Comparison of ENCODE assay signal across 29 cellular contexts in genomic region chrX:110706446-110706845, GRCh38.
A peak's percentile ranks its signal among the peaks of the same experiment; 100 is the strongest.
DNase-seq lines count a peak whose midpoint lies in the region; ATAC-seq, FAIRE-seq and TF ChIP-seq lines count a peak whose summit lies in the region.
"Had no signal": no experiment of that assay in that cellular context is flagged by ENCODE, and none has a peak within 500 bp of the region (broad histone marks: within the 10 kb centered on the region; RNA-seq: fewer than 3 reads in every experiment).

No MANE protein-coding gene starts in this region.

- H3K4me1 ChIP-seq in HEK293 (ENCODE audit: control insufficient read depth, insufficient read depth, low read length) (no peaks in the 10 kb centered on the region), SJCRH30 (0 out of 2 replicates have a peak, but pooled peaks cover 8% of the 10 kb centered on the region), astrocyte (ENCODE audit: insufficient read depth, low read length) (no peaks in the 10 kb centered on the region), tibial artery (no peaks in the 10 kb centered on the region)
- H3K4me1 ChIP-seq: BE2C, BLaER1 had no signal

- H2AFZ ChIP-seq in astrocyte (ENCODE audit: low read depth, low read length) = no peak overlapping the region

- TF ChIP-seq CTCF in HEK293 (tag by site-specific recombination; IDR thresholded peaks at IDR 0.05) = no peak
- no peak for TF ChIP-seq CTCF in astrocyte (IDR thresholded peaks at IDR 0.05; ENCODE audit: insufficient read depth, low read depth, low read length)
- no peak for TF ChIP-seq CTCF in tibial artery (IDR thresholded peaks at IDR 0.05)

- no peak overlapping the region for H3K9ac ChIP-seq in astrocyte (ENCODE audit: low read length)
- H3K9ac ChIP-seq: BLaER1 had no signal

- CTCF ChIA-PET in HEK293 (lab: Yijun Ruan, JAX) = interaction anchor here (0.6 kb wide), 2 partner anchors 10 to 64 kb away, joined by 3 read pairs; no protein-coding TSS in a partner anchor

- DNase-seq in GM18507 (ENCODE audit: extremely low spot score, insufficient read length, low read depth) (no peak), SJCRH30 (peak; percentile 15 to 22), astrocyte (ENCODE audit: low read depth) (no peak), tibial artery (no peak), foreskin melanocyte (no peak), kidney glomerular epithelial cell (lab: John Stamatoyannopoulos, UW) (no peak)
- no peak for DNase-seq in effector memory CD8-positive, alpha-beta T cell
- DNase-seq: 8988T; ACHN; BE2C; C1 segment of cervical spinal cord; CD4-positive, alpha-beta memory T cell; CD4-positive, CD25-positive, alpha-beta regulatory T cell; CD8-positive, alpha-beta memory T cell; COR-L47; DMS 273 treated with DMSO at 0.1 percent for 48 hours; DMS153; DMS53; DMS79; DND-41; EL; GDM1 had no signal

- H3K4me2 ChIP-seq in astrocyte (ENCODE audit: low read length) = no peak overlapping the region
- H3K4me2 ChIP-seq: BLaER1 had no signal

- H3K27me3 Mint-ChIP-seq in astrocyte (ENCODE audit: low read depth, unreplicated experiment) = peaks cover 5% of the 10 kb centered on the region
- no peaks in the 10 kb centered on the region for H3K27me3 Mint-ChIP-seq in effector memory CD8-positive, alpha-beta T cell
- H3K27me3 Mint-ChIP-seq: CD4-positive, CD25-positive, alpha-beta regulatory T cell had no signal

- no peak overlapping the region for H3K27ac Mint-ChIP-seq in astrocyte (ENCODE audit: unreplicated experiment)
- no peak overlapping the region for H3K27ac Mint-ChIP-seq in effector memory CD8-positive, alpha-beta T cell
- H3K27ac Mint-ChIP-seq: CD14-positive monocyte; CD4-positive, alpha-beta memory T cell; CD4-positive, CD25-positive, alpha-beta regulatory T cell; CD8-positive, alpha-beta memory T cell had no signal

- H3K79me2 ChIP-seq in astrocyte (ENCODE audit: insufficient read depth, low read length) = no peaks in the 10 kb centered on the region

- POLR2A ChIA-PET in HEK293 (lab: Yijun Ruan, JAX) = no interaction called here

- no peak for ATAC-seq in effector memory CD8-positive, alpha-beta T cell (replicated peaks)
- ATAC-seq: GM12878 had no signal

- no peaks in the 10 kb centered on the region for H3K4me1 Mint-ChIP-seq in astrocyte (ENCODE audit: low read depth, unreplicated experiment)
- H3K4me1 Mint-ChIP-seq in effector memory CD8-positive, alpha-beta T cell (ENCODE audit: low read depth in 2 of 2) = no peaks in the 10 kb centered on the region
- H3K4me1 Mint-ChIP-seq: CD14-positive monocyte; CD4-positive, alpha-beta memory T cell; CD4-positive, CD25-positive, alpha-beta regulatory T cell; CD8-positive, alpha-beta memory T cell had no signal

- intact Hi-C loops in tibial artery (cut with DNase I; ENCODE audit: low total_unique reads) = no loop called here

- H3K36me3 ChIP-seq in HEK293 (ENCODE audit: control insufficient read depth in 2 of 2, insufficient read depth in 1 of 2, low read length in 2 of 2) = no peaks in the 10 kb centered on the region
- no peaks in the 10 kb centered on the region for H3K36me3 ChIP-seq in SJCRH30
- H3K36me3 ChIP-seq in astrocyte (ENCODE audit: insufficient read depth, low read length) = no peaks in the 10 kb centered on the region
- H3K36me3 ChIP-seq in tibial artery = no peaks in the 10 kb centered on the region
- H3K36me3 ChIP-seq: BE2C, BLaER1 had no signal

- H3K27ac ChIP-seq in HEK293 (ENCODE audit: extremely low read depth, low read depth, low read length) = no peak overlapping the region
- H3K27ac ChIP-seq in SJCRH30 = no peak overlapping the region
- H3K27ac ChIP-seq in astrocyte (ENCODE audit: low read depth, low read length) = no peak overlapping the region
- no peak overlapping the region for H3K27ac ChIP-seq in tibial artery
- H3K27ac ChIP-seq: BLaER1 had no signal

- H3K4me3 ChIP-seq in HEK293 (ENCODE audit: low read depth, low read length) = no peak overlapping the region
- H3K4me3 ChIP-seq in SJCRH30 = no peak overlapping the region
- H3K4me3 ChIP-seq in astrocyte (ENCODE audit: insufficient read depth, low read depth, low read length) = no peak overlapping the region
- no peak overlapping the region for H3K4me3 ChIP-seq in tibial artery
- H3K4me3 ChIP-seq: BLaER1, GM12878 had no signal

- H3K9me3 ChIP-seq in HEK293 (ENCODE audit: control insufficient read depth, insufficient read depth, low read depth, low read length) (no peaks in the 10 kb centered on the region), SJCRH30 (replicated peaks) (no peaks in the 10 kb centered on the region), astrocyte (ENCODE audit: insufficient read depth, low read depth, low read length) (no peaks in the 10 kb centered on the region), tibial artery (no peaks in the 10 kb centered on the region)
- H3K9me3 ChIP-seq: BE2C had no signal

- H3K36me3 Mint-ChIP-seq in astrocyte (ENCODE audit: low read depth, unreplicated experiment) = no peaks in the 10 kb centered on the region
- H3K36me3 Mint-ChIP-seq in effector memory CD8-positive, alpha-beta T cell (ENCODE audit: insufficient read depth) = no peaks in the 10 kb centered on the region
- H3K36me3 Mint-ChIP-seq: CD14-positive monocyte; CD4-positive, alpha-beta memory T cell; CD4-positive, CD25-positive, alpha-beta regulatory T cell; CD8-positive, alpha-beta memory T cell had no signal

- no peaks in the 10 kb centered on the region for H3K9me3 Mint-ChIP-seq in astrocyte (ENCODE audit: unreplicated experiment)
- no peaks in the 10 kb centered on the region for H3K9me3 Mint-ChIP-seq in effector memory CD8-positive, alpha-beta T cell
- H3K9me3 Mint-ChIP-seq: CD8-positive, alpha-beta memory T cell had no signal

- no peaks in the 10 kb centered on the region for H3K27me3 ChIP-seq in SJCRH30
- no peaks in the 10 kb centered on the region for H3K27me3 ChIP-seq in astrocyte (ENCODE audit: insufficient read depth, low read length)
- H3K27me3 ChIP-seq in tibial artery = no peaks in the 10 kb centered on the region
- H3K27me3 ChIP-seq: BE2C had no signal

- FAIRE-seq in GM18507 (lab: Jason Lieb, UNC) = peak; percentile 24
- peak; percentile 54 for FAIRE-seq in astrocyte (lab: Jason Lieb, UNC)
- FAIRE-seq: A204.1, GM12878, GM12892, GM19239 had no signal

- H3K4me3 Mint-ChIP-seq in astrocyte (ENCODE audit: unreplicated experiment) = no peak overlapping the region
- no peak overlapping the region for H3K4me3 Mint-ChIP-seq in effector memory CD8-positive, alpha-beta T cell
- H3K4me3 Mint-ChIP-seq: CD14-positive monocyte; CD4-positive, alpha-beta memory T cell; CD4-positive, CD25-positive, alpha-beta regulatory T cell; CD8-positive, alpha-beta memory T cell had no signal

- no peaks in the 10 kb centered on the region for H4K20me1 ChIP-seq in astrocyte (ENCODE audit: insufficient read depth, low read length)
- H4K20me1 ChIP-seq: BLaER1 had no signal

TF ChIP-seq in HEK293, 187 proteins besides CTCF, POLR2A, EP300 and RAD21:
- TF ChIP-seq ZNF280C (tag by site-specific recombination; IDR thresholded peaks at IDR 0.05) = no peak
- no peak for TF ChIP-seq ZNF302 (tag by site-specific recombination; IDR thresholded peaks at IDR 0.05; ENCODE audit: low read depth)
- TF ChIP-seq OSR2 (tag by site-specific recombination; IDR thresholded peaks at IDR 0.05) = no peak
- TF ChIP-seq TRIM28 (IDR thresholded peaks at IDR 0.05; ENCODE audit: borderline replicate concordance, low read length) = peak; percentile 66; the same call in 1 of the 2 replicates
- TF ChIP-seq TCF7L2 (IDR thresholded peaks at IDR 0.05; ENCODE audit: borderline replicate concordance, low read depth, low read length) = peak; percentile 86
- TF ChIP-seq ZNF623 (tag by site-specific recombination; IDR thresholded peaks at IDR 0.05) = no peak
- no peak for TF ChIP-seq HOXC10 (CRISPR knock-in tag; IDR thresholded peaks at IDR 0.05)

Comparison
In these comparisons a context has a peak if more than half of its experiments do, and no peak if none do; other contexts are left out.
1. DNase-seq: peak in SJCRH30 (2 of 2); none in GM18507 (single experiment), astrocyte (single experiment), effector memory CD8-positive, alpha-beta T cell (0 of 3), tibial artery (0 of 2), foreskin melanocyte (single experiment) and kidney glomerular epithelial cell (single experiment).